Comparison of ENCODE assay signal across 17 cellular contexts in genomic region chr12:18700254-18700653, GRCh38. TPM values are rescaled to one million over a fixed set of nuclear protein-coding genes. Genes with fewer than 3 reads are reported as not detected.
A peak's percentile ranks its signal among the peaks of the same experiment; 100 is the strongest.
DNase-seq lines count a peak whose midpoint lies in the region; ATAC-seq, FAIRE-seq and TF ChIP-seq lines count a peak whose summit lies in the region.
"Had no signal": no experiment of that assay in that cellular context is flagged by ENCODE, and none has a peak within 500 bp of the region (broad histone marks: within the 10 kb centered on the region; RNA-seq: fewer than 3 reads in every experiment).

No MANE protein-coding gene starts in this region.

- H3K9me3 ChIP-seq in astrocyte (ENCODE audit: insufficient read depth, low read depth, low read length) (no peaks in the 10 kb centered on the region), OCI-LY7 (ENCODE audit: low read length) (no peaks in the 10 kb centered on the region)
- H3K9me3 ChIP-seq: gastrocnemius medialis, thyroid gland had no signal

- no peaks in the 10 kb centered on the region for H3K36me3 Mint-ChIP-seq in astrocyte (ENCODE audit: low read depth, unreplicated experiment)
- H3K36me3 Mint-ChIP-seq: neural progenitor cell had no signal

- no peaks in the 10 kb centered on the region for H4K20me1 ChIP-seq in astrocyte (ENCODE audit: insufficient read depth, low read length)
- H4K20me1 ChIP-seq in OCI-LY7 (ENCODE audit: insufficient read depth, low read length) = no peaks in the 10 kb centered on the region

- no peak for FAIRE-seq in astrocyte (lab: Jason Lieb, UNC)

- no peak overlapping the region for H3K4me2 ChIP-seq in astrocyte (ENCODE audit: low read length)
- no peak overlapping the region for H3K4me2 ChIP-seq in OCI-LY7 (ENCODE audit: low read length)
- H3K4me2 ChIP-seq: neural progenitor cell had no signal

- H2AFZ ChIP-seq in astrocyte (ENCODE audit: low read depth, low read length) (no peak overlapping the region), OCI-LY7 (ENCODE audit: low read length) (no peak overlapping the region)
- H2AFZ ChIP-seq: neural progenitor cell had no signal

- H3K4me3 ChIP-seq in astrocyte (ENCODE audit: insufficient read depth, low read depth, low read length) (no peak overlapping the region), OCI-LY7 (ENCODE audit: low read depth, low read length, poor library complexity, severe bottlenecking) (no peak overlapping the region)
- H3K4me3 ChIP-seq: gastrocnemius medialis, neural progenitor cell, spleen, thyroid gland had no signal

- H3K27ac ChIP-seq in astrocyte (ENCODE audit: low read depth, low read length) = peak overlapping the region; percentile 13
- H3K27ac ChIP-seq in OCI-LY7 (ENCODE audit: low read depth, low read length, poor library complexity, severe bottlenecking) = no peak overlapping the region
- H3K27ac ChIP-seq: gastrocnemius medialis, neural progenitor cell, spleen, thyroid gland had no signal

- H3K79me2 ChIP-seq in astrocyte (ENCODE audit: insufficient read depth, low read length) (no peaks in the 10 kb centered on the region), OCI-LY7 (ENCODE audit: insufficient read depth, low read depth, low read length) (no peaks in the 10 kb centered on the region)

- POLR2A ChIA-PET in OCI-LY7 (lab: Charles Lee) = no interaction called here

- H3K9ac ChIP-seq in astrocyte (ENCODE audit: low read length) = no peak overlapping the region
- H3K9ac ChIP-seq: neural progenitor cell had no signal

- H3K27ac Mint-ChIP-seq in astrocyte (ENCODE audit: unreplicated experiment) = no peak overlapping the region
- H3K27ac Mint-ChIP-seq: neural progenitor cell; T-helper 1 cell treated with Interleukin-12 subunit alpha and Interleukin-12 subunit beta and Interleukin-4 antibody, amounts not matched to agents 30 μg/mL and 1 μg/mL, for 36 hours had no signal

- no TSS peak for BruUV-seq in OCI-LY7 (replicated peaks; lab: Mats Ljungman, UMichigan)

- H3K4me3 Mint-ChIP-seq in astrocyte (ENCODE audit: unreplicated experiment) = no peak overlapping the region
- H3K4me3 Mint-ChIP-seq: central memory CD8-positive, alpha-beta T cell; neural progenitor cell; T-helper 1 cell treated with Interleukin-12 subunit alpha and Interleukin-12 subunit beta and Interleukin-4 antibody, amounts not matched to agents 30 μg/mL and 1 μg/mL, for 36 hours had no signal

- H3K4me1 ChIP-seq in astrocyte (ENCODE audit: insufficient read depth, low read length) (peaks cover 15% of the 10 kb centered on the region), OCI-LY7 (ENCODE audit: insufficient read depth, low read length, poor library complexity, severe bottlenecking) (no peaks in the 10 kb centered on the region)
- H3K4me1 ChIP-seq: gastrocnemius medialis, spleen, thyroid gland had no signal

- intact Hi-C loops in left cardiac atrium (cut with DNase I) (loop anchor here in 1 of 2 donors (5.0 kb wide), 1 partner anchor 47 kb away; no protein-coding TSS in a partner anchor), OCI-LY7 (cut with micrococcal nuclease; ENCODE audit: unreplicated experiment) (no loop called here)

- H3K27me3 ChIP-seq in astrocyte (ENCODE audit: insufficient read depth, low read length) = no peaks in the 10 kb centered on the region
- H3K27me3 ChIP-seq: gastrocnemius medialis, neural progenitor cell, spleen, thyroid gland had no signal

- TF ChIP-seq CTCF in astrocyte (IDR thresholded peaks at IDR 0.05; ENCODE audit: insufficient read depth, low read depth, low read length) (no peak), OCI-LY7 (conservative IDR thresholded peaks at IDR 0.05; ENCODE audit: low read length) (no peak)

- H3K9me2 ChIP-seq in OCI-LY7 (ENCODE audit: insufficient read depth, low read length) = no peaks in the 10 kb centered on the region

- peak; percentile 97 to 98 for ATAC-seq in left cardiac atrium
- ATAC-seq: gastrocnemius medialis, left lobe of liver had no signal

- CTCF ChIA-PET in OCI-LY7 (lab: Charles Lee; ENCODE audit: unreplicated experiment) = no interaction called here

- H3K9me3 Mint-ChIP-seq in astrocyte (ENCODE audit: unreplicated experiment) = peaks cover 3% of the 10 kb centered on the region

- peaks cover 11% of the 10 kb centered on the region for H3K4me1 Mint-ChIP-seq in astrocyte (ENCODE audit: low read depth, unreplicated experiment)
- H3K4me1 Mint-ChIP-seq: central memory CD8-positive, alpha-beta T cell had no signal

- no peaks in the 10 kb centered on the region for H3K27me3 Mint-ChIP-seq in astrocyte (ENCODE audit: low read depth, unreplicated experiment)
- H3K27me3 Mint-ChIP-seq: central memory CD8-positive, alpha-beta T cell had no signal

- H3K36me3 ChIP-seq in astrocyte (ENCODE audit: insufficient read depth, low read length) (no peaks in the 10 kb centered on the region), OCI-LY7 (ENCODE audit: insufficient read depth, low read length) (no peaks in the 10 kb centered on the region)
- H3K36me3 ChIP-seq: gastrocnemius medialis, neural progenitor cell, spleen, thyroid gland had no signal

- DNase-seq in HS-5 (ENCODE audit: low read depth) = peak; percentile 89
- DNase-seq in astrocyte (ENCODE audit: low read depth) = peak; percentile 92
- peak; percentile 28 for DNase-seq in left cardiac atrium
- peak; percentile 17 for DNase-seq in superior temporal gyrus (ENCODE audit: extremely low spot score)
- DNase-seq in OCI-LY7 (ENCODE audit: low spot score) = no peak
- no peak for DNase-seq in cerebellum (ENCODE audit: low spot score)
- DNase-seq in activated T-cell treated with anti-CD3 and anti-CD28 coated beads for 4 hours = no peak
- DNase-seq: activated CD4-positive, alpha-beta T cell treated with anti-CD3 and anti-CD28 coated beads, Interleukin-2, amount 50 U/mL, for 4 hours; activated effector memory CD4-positive, alpha-beta T cell treated with Interleukin-2 at 50 U/mL for 16 hours; gastrocnemius medialis; NCI-H2171 treated with DMSO at 0.1 percent for 48 hours; spleen; thyroid gland had no signal

RNA-seq across cellular contexts. Expression of gene PLCZ1, which starts 37.6 kb away (rescaled TPM):
- total RNA-seq in astrocyte = not detected in 2 replicates
- total RNA-seq in left cardiac atrium = under 1 TPM in 1 of 2 donors, not detected in 1; 0.59 TPM
- not detected in 2 replicates for total RNA-seq in OCI-LY7 (2014; rRNA removed; shearing (Covaris generic))
- total RNA-seq in OCI-LY7 (2022) = not detected in 2 replicates
- 0.82 TPM for total RNA-seq in cerebellum
- total RNA-seq: gastrocnemius medialis, left lobe of liver, spleen, thyroid gland had no signal

RNA-seq across cellular contexts. Expression of gene CAPZA3, which starts 37.7 kb away (rescaled TPM):
- not detected in 2 replicates for total RNA-seq in astrocyte
- not detected for total RNA-seq in left cardiac atrium
- not detected in 2 replicates for total RNA-seq in OCI-LY7 (2014; rRNA removed; shearing (Covaris generic))
- total RNA-seq in OCI-LY7 (2022) = not detected in 2 replicates
- total RNA-seq in cerebellum = not detected
- total RNA-seq: gastrocnemius medialis, spleen had no signal

Comparison
In these comparisons a context has a peak if more than half of its experiments do, and no peak if none do; other contexts are left out.
1. DNase-seq: peak in HS-5 (single experiment), astrocyte (single experiment), left cardiac atrium (single experiment) and superior temporal gyrus (single experiment); none in OCI-LY7 (single experiment), cerebellum (single experiment) and activated T-cell treated with anti-CD3 and anti-CD28 coated beads for 4 hours (single experiment).